Comparison of ENCODE assay signal across 13 cellular contexts in genomic region chr3:188918086-188918485, GRCh38.
DNase-seq lines count a peak whose midpoint lies in the region; ATAC-seq and TF ChIP-seq lines count a peak whose summit lies in the region.
"Had no signal": no experiment of that assay in that cellular context is flagged by ENCODE, and none has a peak within 500 bp of the region (broad histone marks: within the 10 kb centered on the region; RNA-seq: fewer than 3 reads in every experiment).

No MANE protein-coding gene starts in this region.

- H3K4me2 ChIP-seq in BLaER1 = peak overlapping the region; percentile 67; the same call in 1 of the 2 replicates

- no peaks in the 10 kb centered on the region for H3K27me3 Mint-ChIP-seq in activated CD4-positive, alpha-beta memory T cell treated with anti-CD3 and anti-CD28 coated beads, Interleukin-2, amount 10 ng/mL, durations not matched to agents 7 days and 5 days
- H3K27me3 Mint-ChIP-seq in immature natural killer cell (ENCODE audit: low read depth in 3 of 3) = peaks cover 0 to 4% (median 0%) of the 10 kb centered on the region in 3 donors
- H3K27me3 Mint-ChIP-seq: IgD-negative memory B cell, naive B cell had no signal

- H3K36me3 Mint-ChIP-seq in activated CD4-positive, alpha-beta memory T cell treated with anti-CD3 and anti-CD28 coated beads, Interleukin-2, amount 10 ng/mL, durations not matched to agents 7 days and 5 days (ENCODE audit: low read depth) = peaks cover 2% of the 10 kb centered on the region
- no peaks in the 10 kb centered on the region for H3K36me3 Mint-ChIP-seq in immature natural killer cell
- H3K36me3 Mint-ChIP-seq: naive B cell had no signal

- H3K9ac ChIP-seq in BLaER1 = no peak overlapping the region

- H3K9me3 Mint-ChIP-seq in activated CD4-positive, alpha-beta memory T cell treated with anti-CD3 and anti-CD28 coated beads, Interleukin-2, amount 10 ng/mL, durations not matched to agents 7 days and 5 days = peaks cover 7% of the 10 kb centered on the region
- H3K9me3 Mint-ChIP-seq in immature natural killer cell = no peaks in the 10 kb centered on the region

- POLR2A ChIA-PET in activated CD4-positive, alpha-beta memory T cell treated with anti-CD3 and anti-CD28 coated beads, Interleukin-2, amount 10 ng/mL, durations not matched to agents 7 days and 5 days (lab: Charles Lee) = interaction anchor here (0.9 kb wide), 1 partner anchor 11 kb away, joined by 3 read pairs; no protein-coding TSS in a partner anchor

- WGBS in body of pancreas, 2 donors = 35 to 58% methylated on average over 2 of the region's 2 CpGs

- H3K27me3 ChIP-seq in BLaER1 = no peaks in the 10 kb centered on the region
- H3K27me3 ChIP-seq in SJCRH30 = no peaks in the 10 kb centered on the region
- no peaks in the 10 kb centered on the region for H3K27me3 ChIP-seq in body of pancreas

- H3K4me3 Mint-ChIP-seq in activated CD4-positive, alpha-beta memory T cell treated with anti-CD3 and anti-CD28 coated beads, Interleukin-2, amount 10 ng/mL, durations not matched to agents 7 days and 5 days = no peak overlapping the region
- H3K4me3 Mint-ChIP-seq in immature natural killer cell = peak overlapping the region in 4 of 5 donors; percentile 2 to 61 (median 30)
- H3K4me3 Mint-ChIP-seq: IgD-negative memory B cell had no signal

- no peak for TF ChIP-seq POLR2A in body of pancreas (IDR thresholded peaks at IDR 0.05)

- DNase-seq in CD1c-positive myeloid dendritic cell (ENCODE audit: extremely low spot score) = peak; percentile 40
- DNase-seq in activated CD4-positive, alpha-beta memory T cell treated with anti-CD3 and anti-CD28 coated beads, Interleukin-2, amount 10 ng/mL, durations not matched to agents 7 days and 5 days = no peak
- no peak for DNase-seq in immature natural killer cell
- DNase-seq in SJCRH30 = no peak
- no peak for DNase-seq in body of pancreas
- DNase-seq: naive B cell, NCI-H1092 treated with DMSO at 0.1 percent for 48 hours had no signal

- TF ChIP-seq CTCF in body of pancreas (IDR thresholded peaks at IDR 0.05) = no peak

- H4K20me1 ChIP-seq in BLaER1 = no peaks in the 10 kb centered on the region

- ATAC-seq in HG03135 (IDR thresholded peaks at IDR 0.05; ENCODE audit: unreplicated experiment) = no peak
- no peak for ATAC-seq in body of pancreas
- ATAC-seq: HCT116 had no signal

- H3K27ac ChIP-seq in BLaER1 = no peak overlapping the region
- H3K27ac ChIP-seq in SJCRH30 = no peak overlapping the region
- H3K27ac ChIP-seq in body of pancreas = no peak overlapping the region
- H3K27ac ChIP-seq: prostate gland, VCaP had no signal

- peak overlapping the region; percentile 75 for H3K27ac Mint-ChIP-seq in activated CD4-positive, alpha-beta memory T cell treated with anti-CD3 and anti-CD28 coated beads, Interleukin-2, amount 10 ng/mL, durations not matched to agents 7 days and 5 days
- peak overlapping the region in 4 of 6 donors; percentile 17 to 83 (median 46) for H3K27ac Mint-ChIP-seq in immature natural killer cell

- intact Hi-C loops in body of pancreas (cut with DNase I) = no loop called here

- H3K36me3 ChIP-seq in BLaER1 (no peaks in the 10 kb centered on the region), SJCRH30 (no peaks in the 10 kb centered on the region), body of pancreas (replicated peaks in 1 of 2; ENCODE audit: insufficient read depth in 1 of 2, low read depth in 2 of 2) (no peaks in the 10 kb centered on the region)
- H3K36me3 ChIP-seq: prostate gland had no signal

- H3K9me3 ChIP-seq in BLaER1 (no peaks in the 10 kb centered on the region; the same call in 1 of the 2 replicates), SJCRH30 (replicated peaks) (no peaks in the 10 kb centered on the region), body of pancreas (no peaks in the 10 kb centered on the region)
- H3K9me3 ChIP-seq: prostate gland had no signal

- CTCF ChIA-PET in activated CD4-positive, alpha-beta memory T cell treated with anti-CD3 and anti-CD28 coated beads, Interleukin-2, amount 10 ng/mL, durations not matched to agents 7 days and 5 days (lab: Charles Lee) = interaction anchor here (1.4 to 5.9 kb wide), 3 partner anchors 36 to 1178 kb away, joined by 5 to 53 read pairs (median 15); no protein-coding TSS in a partner anchor

- peaks cover 21% of the 10 kb centered on the region for H3K4me1 ChIP-seq in BLaER1
- no peaks in the 10 kb centered on the region for H3K4me1 ChIP-seq in SJCRH30
- H3K4me1 ChIP-seq in body of pancreas = no peaks in the 10 kb centered on the region
- H3K4me1 ChIP-seq: prostate gland had no signal

- H3K4me3 ChIP-seq in BLaER1 (no peak overlapping the region), SJCRH30 (no peak overlapping the region), body of pancreas (no peak overlapping the region)
- H3K4me3 ChIP-seq: prostate gland had no signal

- peaks cover 41% of the 10 kb centered on the region for H3K4me1 Mint-ChIP-seq in activated CD4-positive, alpha-beta memory T cell treated with anti-CD3 and anti-CD28 coated beads, Interleukin-2, amount 10 ng/mL, durations not matched to agents 7 days and 5 days
- H3K4me1 Mint-ChIP-seq in immature natural killer cell = peaks cover 39 to 43% of the 10 kb centered on the region in 2 donors
